ENCODE assay signal across 10 cellular contexts in genomic region chr12:56836317-56836716, GRCh38.
DNase-seq lines count a peak whose midpoint lies in the region; ATAC-seq and TF ChIP-seq lines count a peak whose summit lies in the region.
"Had no signal": no experiment of that assay in that cellular context is flagged by ENCODE, and none has a peak within 500 bp of the region (broad histone marks: within the 10 kb centered on the region; RNA-seq: fewer than 3 reads in every experiment).

No MANE protein-coding gene starts in this region.

- no peak overlapping the region for H3K4me3 Mint-ChIP-seq in natural killer cell treated with Interleukin-12 subunit alpha and Interleukin-12 subunit beta and Interleukin-15 and Interleukin-18, amount 100 ng/mL, for 72 hours
- H3K4me3 Mint-ChIP-seq in CD8-positive, alpha-beta T cell = no peak overlapping the region
- H3K4me3 Mint-ChIP-seq: type B pancreatic cell had no signal

- ATAC-seq in Right ventricle myocardium inferior = peak; percentile 48
- ATAC-seq in SK-N-SH treated with all-trans-retinoic acid at 6 μM for 48 hours = no peak
- ATAC-seq in GM19455 (IDR thresholded peaks at IDR 0.05; ENCODE audit: unreplicated experiment) = no peak
- no peak for ATAC-seq in natural killer cell treated with Interleukin-12 subunit alpha and Interleukin-12 subunit beta and Interleukin-15 and Interleukin-18, amount 100 ng/mL, for 72 hours
- no peak for ATAC-seq in GM19397 (IDR thresholded peaks at IDR 0.05; ENCODE audit: unreplicated experiment)
- no peak for ATAC-seq in CD8-positive, alpha-beta T cell

- POLR2A ChIA-PET in CD8-positive, alpha-beta T cell (lab: Charles Lee) = no interaction called here

- H3K27ac ChIP-seq in left ventricle myocardium inferior (replicated peaks) = no peak overlapping the region
- H3K27ac ChIP-seq in CD8-positive, alpha-beta T cell (ENCODE audit: low read depth, low read length) = no peak overlapping the region

- no peak overlapping the region for H3K27ac Mint-ChIP-seq in natural killer cell treated with Interleukin-12 subunit alpha and Interleukin-12 subunit beta and Interleukin-15 and Interleukin-18, amount 100 ng/mL, for 72 hours
- no peak overlapping the region for H3K27ac Mint-ChIP-seq in CD8-positive, alpha-beta T cell
- H3K27ac Mint-ChIP-seq: type B pancreatic cell had no signal

- no peak overlapping the region for H3K4me3 ChIP-seq in left ventricle myocardium inferior
- no peak overlapping the region for H3K4me3 ChIP-seq in CD8-positive, alpha-beta T cell (ENCODE audit: low read depth, low read length)

- DNase-seq in Right ventricle myocardium inferior (ENCODE audit: missing footprints) = no peak
- no peak for DNase-seq in cardiac septum (ENCODE audit: low spot score)
- peak; percentile 19 for DNase-seq in left ventricle myocardium inferior
- no peak for DNase-seq in natural killer cell treated with Interleukin-12 subunit alpha and Interleukin-12 subunit beta and Interleukin-15 and Interleukin-18, amount 100 ng/mL, for 72 hours (ENCODE audit: low spot score)
- DNase-seq in CD8-positive, alpha-beta T cell = no peak
- DNase-seq: NCI-H1092 treated with DMSO at 0.1 percent for 48 hours had no signal

- no peaks in the 10 kb centered on the region for H3K36me3 ChIP-seq in left ventricle myocardium inferior
- no peaks in the 10 kb centered on the region for H3K36me3 ChIP-seq in CD8-positive, alpha-beta T cell (ENCODE audit: insufficient read depth, low read length)

- H3K9me3 ChIP-seq in left ventricle myocardium inferior (replicated peaks) = no peaks in the 10 kb centered on the region
- H3K9me3 ChIP-seq in CD8-positive, alpha-beta T cell (ENCODE audit: low read length) = no peaks in the 10 kb centered on the region

- H3K27me3 ChIP-seq in left ventricle myocardium inferior (ENCODE audit: low read depth) = no peaks in the 10 kb centered on the region
- H3K27me3 ChIP-seq in CD8-positive, alpha-beta T cell (ENCODE audit: insufficient read depth, low read length) = no peaks in the 10 kb centered on the region

- no peaks in the 10 kb centered on the region for H3K36me3 Mint-ChIP-seq in natural killer cell treated with Interleukin-12 subunit alpha and Interleukin-12 subunit beta and Interleukin-15 and Interleukin-18, amount 100 ng/mL, for 72 hours
- H3K36me3 Mint-ChIP-seq in CD8-positive, alpha-beta T cell = no peaks in the 10 kb centered on the region
- H3K36me3 Mint-ChIP-seq: type B pancreatic cell had no signal

- peaks cover 8 to 11% of the 10 kb centered on the region in 2 donors for H3K4me1 Mint-ChIP-seq in natural killer cell treated with Interleukin-12 subunit alpha and Interleukin-12 subunit beta and Interleukin-15 and Interleukin-18, amount 100 ng/mL, for 72 hours (ENCODE audit: low read depth in 2 of 2)
- H3K4me1 Mint-ChIP-seq in CD8-positive, alpha-beta T cell (ENCODE audit: low read depth) = peaks cover 17% of the 10 kb centered on the region

- no peaks in the 10 kb centered on the region for H3K9me3 Mint-ChIP-seq in natural killer cell treated with Interleukin-12 subunit alpha and Interleukin-12 subunit beta and Interleukin-15 and Interleukin-18, amount 100 ng/mL, for 72 hours
- H3K9me3 Mint-ChIP-seq in CD8-positive, alpha-beta T cell = no peaks in the 10 kb centered on the region
- H3K9me3 Mint-ChIP-seq: type B pancreatic cell had no signal

- peaks cover 17% of the 10 kb centered on the region for H3K4me1 ChIP-seq in left ventricle myocardium inferior
- H3K4me1 ChIP-seq in CD8-positive, alpha-beta T cell (ENCODE audit: insufficient read depth, low read length) = peaks cover 10% of the 10 kb centered on the region

- peaks cover 11 to 16% of the 10 kb centered on the region in 2 donors for H3K27me3 Mint-ChIP-seq in natural killer cell treated with Interleukin-12 subunit alpha and Interleukin-12 subunit beta and Interleukin-15 and Interleukin-18, amount 100 ng/mL, for 72 hours
- H3K27me3 Mint-ChIP-seq in CD8-positive, alpha-beta T cell (ENCODE audit: low read depth) = no peaks in the 10 kb centered on the region

- no peak for TF ChIP-seq CTCF in left ventricle myocardium inferior (IDR thresholded peaks at IDR 0.05; ENCODE audit: borderline replicate concordance)
- TF ChIP-seq CTCF in CD8-positive, alpha-beta T cell (IDR thresholded peaks at IDR 0.05) = no peak

- intact Hi-C loops in Right ventricle myocardium inferior (cut with DNase I) = loop anchor here (5.0 kb wide), 1 partner anchor 166 kb away; no protein-coding TSS in a partner anchor
- intact Hi-C loops in cardiac septum (cut with DNase I) = no loop called here
- intact Hi-C loops in left ventricle myocardium inferior (cut with micrococcal nuclease) = no loop called here
- intact Hi-C loops in CD8-positive, alpha-beta T cell (cut with DNase I, micrococcal nuclease) = no loop called here

- CTCF ChIA-PET in CD8-positive, alpha-beta T cell (lab: Charles Lee) = no interaction called here

TF ChIP-seq in SK-N-SH treated with all-trans-retinoic acid at 6 μM for 48 hours, 23 proteins besides CTCF, POLR2A, EP300 and RAD21:
- TF ChIP-seq BACH2 (CRISPR knock-in tag; IDR thresholded peaks at IDR 0.05; ENCODE audit: borderline replicate concordance) (no peak), ISL1 (CRISPR knock-in tag; IDR thresholded peaks at IDR 0.05) (0 out of 2 replicates have a peak, but pooled peaks have one; percentile 8)
TF ChIP-seq in SK-N-SH treated with all-trans-retinoic acid at 6 μM for 48 hours: peak in this region for 1.
